ENCODE assay signal across 1 cellular context in the genomic region with DNA sequence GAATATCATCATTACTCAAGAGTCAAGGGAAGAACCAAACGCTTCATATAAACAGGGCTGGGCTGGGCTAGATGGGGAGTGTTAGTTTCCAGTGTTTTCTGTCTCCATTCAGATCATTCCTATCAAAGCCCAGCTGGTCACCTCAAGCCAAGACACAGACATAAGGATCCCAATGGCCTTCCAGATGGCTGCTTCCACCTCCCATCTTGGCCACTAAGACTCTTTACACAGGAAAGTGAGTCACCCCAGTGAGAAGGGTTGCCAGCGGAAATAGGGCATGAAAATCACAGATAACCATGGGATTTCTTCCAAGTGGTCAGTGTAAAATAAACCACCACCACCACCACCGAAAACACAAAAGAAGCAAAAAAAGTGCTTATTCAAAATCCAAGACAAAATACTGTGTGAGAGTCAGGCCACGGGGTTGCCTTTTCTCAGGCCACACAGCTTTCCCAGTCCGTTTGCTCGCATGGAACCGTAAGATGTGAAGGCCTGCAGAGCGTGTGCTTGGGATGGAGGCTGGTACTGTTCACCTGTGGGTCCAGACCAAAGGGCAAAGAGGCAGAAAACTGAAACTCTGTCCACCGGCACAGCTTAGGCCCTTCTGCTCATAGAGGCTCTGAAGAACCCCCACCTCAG.
TF ChIP-seq lines count a peak whose summit lies in the region.

No MANE protein-coding gene starts in this region.

TF ChIP-seq in K562, 482 proteins besides CTCF, POLR2A, EP300 and RAD21 (continued from another document):
- TF ChIP-seq, protein P1, sequence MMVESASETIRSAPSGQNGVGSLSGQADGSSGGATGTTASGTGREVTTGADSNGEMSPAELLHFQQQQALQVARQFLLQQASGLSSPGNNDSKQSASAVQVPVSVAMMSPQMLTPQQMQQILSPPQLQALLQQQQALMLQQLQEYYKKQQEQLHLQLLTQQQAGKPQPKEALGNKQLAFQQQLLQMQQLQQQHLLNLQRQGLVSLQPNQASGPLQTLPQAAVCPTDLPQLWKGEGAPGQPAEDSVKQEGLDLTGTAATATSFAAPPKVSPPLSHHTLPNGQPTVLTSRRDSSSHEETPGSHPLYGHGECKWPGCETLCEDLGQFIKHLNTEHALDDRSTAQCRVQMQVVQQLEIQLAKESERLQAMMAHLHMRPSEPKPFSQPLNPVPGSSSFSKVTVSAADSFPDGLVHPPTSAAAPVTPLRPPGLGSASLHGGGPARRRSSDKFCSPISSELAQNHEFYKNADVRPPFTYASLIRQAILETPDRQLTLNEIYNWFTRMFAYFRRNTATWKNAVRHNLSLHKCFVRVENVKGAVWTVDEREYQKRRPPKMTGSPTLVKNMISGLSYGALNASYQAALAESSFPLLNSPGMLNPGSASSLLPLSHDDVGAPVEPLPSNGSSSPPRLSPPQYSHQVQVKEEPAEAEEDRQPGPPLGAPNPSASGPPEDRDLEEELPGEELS (CRISPR knock-in tag; IDR thresholded peaks at IDR 0.05; ENCODE audit: borderline replicate concordance), result no peak
- TF ChIP-seq ZNF316 (IDR thresholded peaks at IDR 0.05), result no peak
- 0 out of 2 replicates have a peak, but pooled peaks have one; percentile 15 for TF ChIP-seq CBFA2T2 (conservative IDR thresholded peaks at IDR 0.05)
- no peak for TF ChIP-seq MBD2 (IDR thresholded peaks at IDR 0.05; ENCODE audit: borderline replicate concordance, low read depth)
- TF ChIP-seq HNRNPLL (IDR thresholded peaks at IDR 0.05; ENCODE audit: low read depth, low read length, poor library complexity, severe bottlenecking), result no peak
- TF ChIP-seq TRIM24 (IDR thresholded peaks at IDR 0.05), result no peak
- no peak for TF ChIP-seq ZNF184 (CRISPR knock-in tag; IDR thresholded peaks at IDR 0.05)
